7 cellular contexts compared by ENCODE assay signal in the genomic region with DNA sequence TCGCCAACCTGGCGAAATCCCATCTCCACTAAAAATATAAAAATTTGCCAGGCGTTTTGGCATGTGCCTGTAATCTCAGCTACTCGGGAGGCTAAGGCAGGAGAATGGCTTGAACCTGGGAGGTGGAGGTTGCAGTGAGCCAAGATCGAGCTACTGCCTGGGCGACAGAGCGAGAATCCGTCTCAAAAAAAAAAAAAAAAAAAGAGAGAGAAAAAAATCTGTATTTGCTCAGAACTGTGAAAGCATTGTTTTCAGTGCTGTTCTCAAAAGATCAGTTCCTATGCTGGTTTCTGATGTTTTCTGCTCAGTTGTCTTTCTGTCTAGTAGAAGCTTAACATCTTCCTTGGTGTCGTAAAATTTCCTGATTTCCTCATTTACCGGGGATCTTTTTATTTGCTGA. TPM values are rescaled to one million over a fixed set of nuclear protein-coding genes. Genes with fewer than 3 reads are reported as not detected.
DNase-seq lines count a peak whose midpoint lies in the region; TF ChIP-seq lines count a peak whose summit lies in the region.
"Had no signal": no experiment of that assay in that cellular context is flagged by ENCODE, and none has a peak within 500 bp of the region (broad histone marks: within the 10 kb centered on the region; RNA-seq: fewer than 3 reads in every experiment).

No MANE protein-coding gene starts in this region.

- in situ Hi-C loops in KBM-7 (cut with MboI; ENCODE audit: low pct_unique_long_range_greater_than_20kb, low sequenced_read_pairs): no loop called here

- TF ChIP-seq POLR2A in suprapubic skin (IDR thresholded peaks at IDR 0.05): no peak

- peak overlapping the region; percentile 72 for H3K27ac ChIP-seq in effector memory CD4-positive, alpha-beta T cell (ENCODE audit: insufficient read depth, low read length, poor library complexity, severe bottlenecking)
- peak overlapping the region; percentile 26 for H3K27ac ChIP-seq in suprapubic skin

- no peak for DNase-seq in activated naive CD4-positive, alpha-beta T cell treated with anti-CD3 and anti-CD28 coated beads, Interleukin-2, amount 10 ng/mL, durations not matched to agents 7 days and 5 days
- no peak for DNase-seq in activated naive CD4-positive, alpha-beta T cell treated with Interleukin-2 at 50 U/mL for 16 hours
- no peak for DNase-seq in effector memory CD4-positive, alpha-beta T cell
- DNase-seq in suprapubic skin (ENCODE audit: low spot score in 2 of 2): no peak
- no peak for DNase-seq in DMS 273 treated with DMSO at 0.1 percent for 48 hours (lab: John Stamatoyannopoulos, UW)
- DNase-seq in KBM-7: no peak
- DNase-seq: mucosa of descending colon had no signal

- peaks cover 56% of the 10 kb centered on the region for H3K36me3 Mint-ChIP-seq in activated naive CD4-positive, alpha-beta T cell treated with anti-CD3 and anti-CD28 coated beads, Interleukin-2, amount 10 ng/mL, durations not matched to agents 7 days and 5 days

- TF ChIP-seq CTCF in suprapubic skin (IDR thresholded peaks at IDR 0.05): no peak

- CTCF ChIA-PET in activated naive CD4-positive, alpha-beta T cell treated with anti-CD3 and anti-CD28 coated beads, Interleukin-2, amount 10 ng/mL, durations not matched to agents 7 days and 5 days (lab: Charles Lee): interaction anchor here (1.0 to 3.7 kb wide), 6 partner anchors 14 to 93 kb away, joined by 3 to 16 read pairs (median 7); no protein-coding TSS in a partner anchor

- no peak overlapping the region for H3K4me3 ChIP-seq in effector memory CD4-positive, alpha-beta T cell (ENCODE audit: insufficient read depth, low read depth, low read length, poor library complexity, severe bottlenecking)
- H3K4me3 ChIP-seq in suprapubic skin: peak overlapping the region; percentile 44
- H3K4me3 ChIP-seq: mucosa of descending colon had no signal

- TF ChIP-seq EP300 in suprapubic skin (IDR thresholded peaks at IDR 0.05): no peak

- H3K9me3 Mint-ChIP-seq in activated naive CD4-positive, alpha-beta T cell treated with anti-CD3 and anti-CD28 coated beads, Interleukin-2, amount 10 ng/mL, durations not matched to agents 7 days and 5 days: no peaks in the 10 kb centered on the region

- peak overlapping the region; percentile 98 for H3K4me3 Mint-ChIP-seq in activated naive CD4-positive, alpha-beta T cell treated with anti-CD3 and anti-CD28 coated beads, Interleukin-2, amount 10 ng/mL, durations not matched to agents 7 days and 5 days

- H3K9me3 ChIP-seq in effector memory CD4-positive, alpha-beta T cell (ENCODE audit: control insufficient read depth, low read length): no peaks in the 10 kb centered on the region
- H3K9me3 ChIP-seq in suprapubic skin: no peaks in the 10 kb centered on the region
- H3K9me3 ChIP-seq: mucosa of descending colon had no signal

- H3K27me3 Mint-ChIP-seq in activated naive CD4-positive, alpha-beta T cell treated with anti-CD3 and anti-CD28 coated beads, Interleukin-2, amount 10 ng/mL, durations not matched to agents 7 days and 5 days: peaks cover 4% of the 10 kb centered on the region

- H3K27ac Mint-ChIP-seq in activated naive CD4-positive, alpha-beta T cell treated with anti-CD3 and anti-CD28 coated beads, Interleukin-2, amount 10 ng/mL, durations not matched to agents 7 days and 5 days: peak overlapping the region; percentile 82

- 66% methylated on average over 10 of the region's 10 CpGs for WGBS in suprapubic skin

- peaks cover 67% of the 10 kb centered on the region for H3K4me1 Mint-ChIP-seq in activated naive CD4-positive, alpha-beta T cell treated with anti-CD3 and anti-CD28 coated beads, Interleukin-2, amount 10 ng/mL, durations not matched to agents 7 days and 5 days

- H3K36me3 ChIP-seq in effector memory CD4-positive, alpha-beta T cell (ENCODE audit: control insufficient read depth, insufficient read depth, low read length): peaks cover 12% of the 10 kb centered on the region
- peaks cover 12% of the 10 kb centered on the region for H3K36me3 ChIP-seq in suprapubic skin

- no peaks in the 10 kb centered on the region for H3K27me3 ChIP-seq in effector memory CD4-positive, alpha-beta T cell (replicated peaks; ENCODE audit: control insufficient read depth, insufficient read depth, low read length, poor library complexity, severe bottlenecking)
- no peaks in the 10 kb centered on the region for H3K27me3 ChIP-seq in suprapubic skin

- H3K4me1 ChIP-seq in effector memory CD4-positive, alpha-beta T cell (ENCODE audit: control insufficient read depth, insufficient read depth, low read length, poor library complexity, severe bottlenecking): peaks cover 58% of the 10 kb centered on the region
- H3K4me1 ChIP-seq in suprapubic skin: peaks cover 78% of the 10 kb centered on the region

RNA-seq across cellular contexts. Expression of gene SF3A2, which starts 2.5 kb away (rescaled TPM):
- 100 to 1,000 TPM in 1 of 4 donors, 10 to 100 TPM in 3; 48.0 to 103 (median 64.8) TPM for total RNA-seq in suprapubic skin

RNA-seq across cellular contexts. Expression of gene PLEKHJ1, which starts 3.0 kb away (rescaled TPM):
- total RNA-seq in suprapubic skin: 10 to 100 TPM; 36.1 to 78.0 (median 62.9) TPM

RNA-seq across cellular contexts. Expression of gene AMH, which starts 9.9 kb away (rescaled TPM):
- total RNA-seq in suprapubic skin: 1 to 10 TPM; 1.7 to 4.3 (median 3.0) TPM

RNA-seq across cellular contexts. Expression of gene JSRP1, which starts 17.0 kb away (rescaled TPM):
- total RNA-seq in suprapubic skin: not detected

RNA-seq across cellular contexts. Expression of gene PEAK3, which starts 42.8 kb away (rescaled TPM):
- 1 to 10 TPM in 1 of 4 donors, under 1 TPM in 1, not detected in 2; 0.55 to 1.4 TPM for total RNA-seq in suprapubic skin
